Comparison of ENCODE assay signal across 15 cellular contexts in genomic region chr3:126957776-126958637, GRCh38. TPM values are rescaled to one million over a fixed set of nuclear protein-coding genes. Genes with fewer than 3 reads are reported as not detected.
DNase-seq lines count a peak whose midpoint lies in the region; ATAC-seq and TF ChIP-seq lines count a peak whose summit lies in the region.
"Had no signal": no experiment of that assay in that cellular context is flagged by ENCODE, and none has a peak within 500 bp of the region (broad histone marks: within the 10 kb centered on the region; RNA-seq: fewer than 3 reads in every experiment).

No MANE protein-coding gene starts in this region.

- DNase-seq in H9 (no peak), left lung (peak; percentile 24 to 49), sigmoid colon (peak; percentile 50), GM03348 (ENCODE audit: low spot score) (no peak), AG08396 (ENCODE audit: low spot score) (no peak)
- DNase-seq: BE2C; CD8-positive, alpha-beta memory T cell; DND-41; HFFc6; NCI-H1436; NCI-H2081; NCI-H510A treated with DMSO at 0.1 percent for 48 hours had no signal

- H3K36me3 ChIP-seq in BLaER1 (no peaks in the 10 kb centered on the region), left lung (no peaks in the 10 kb centered on the region), sigmoid colon (no peaks in the 10 kb centered on the region)
- H3K36me3 ChIP-seq: BE2C, Peyer's patch had no signal

- peaks cover 22 to 23% of the 10 kb centered on the region in 2 experiments for H3K4me1 Mint-ChIP-seq in H9
- H3K4me1 Mint-ChIP-seq: CD8-positive, alpha-beta memory T cell had no signal

- no peak overlapping the region; the same call in 1 of the 2 replicates for H3K14ac ChIP-seq in H9 (ENCODE audit: insufficient read depth, low read length)

- H3K4ac ChIP-seq in H9 (ENCODE audit: low read depth, low read length), result no peak overlapping the region

- intact Hi-C loops in left lung (cut with DNase I) (no loop called here), sigmoid colon (cut with DNase I) (no loop called here)

- H3K4me3 ChIP-seq in BLaER1, result no peak overlapping the region; the same call in 1 of the 2 replicates
- H3K4me3 ChIP-seq in left lung, result no peak overlapping the region
- H3K4me3 ChIP-seq in sigmoid colon, result no peak overlapping the region
- H3K4me3 ChIP-seq: Peyer's patch had no signal

- H3K18ac ChIP-seq in H9 (ENCODE audit: insufficient read length, low read depth, low read length), result no peak overlapping the region

- TF ChIP-seq POLR2A in sigmoid colon (IDR thresholded peaks at IDR 0.05), result no peak

- no peak overlapping the region for H2AK5ac ChIP-seq in H9 (ENCODE audit: insufficient read length, low read length)

- no CpG with 5 or more reads among the region's 14 CpGs for WGBS in H9 (ENCODE audit: extremely low coverage, insufficient read length, low lambda C conversion rate)
- WGBS in sigmoid colon, 2 donors, result 94% methylated on average over 14 of the region's 14 CpGs

- no peak overlapping the region for H3K56ac ChIP-seq in H9 (ENCODE audit: insufficient read length, low read depth, low read length)

- no peak overlapping the region for H2AFZ ChIP-seq in H9 (ENCODE audit: low read length)

- H3K27me3 Mint-ChIP-seq in H9 (ENCODE audit: low read depth), result no peaks in the 10 kb centered on the region
- H3K27me3 Mint-ChIP-seq: CD8-positive, alpha-beta memory T cell had no signal

- H2BK20ac ChIP-seq in H9 (ENCODE audit: low read depth, low read length, poor library complexity, severe bottlenecking), result no peak overlapping the region

- H3T11ph ChIP-seq in H9 (ENCODE audit: low read length), result no peak overlapping the region

- no peak overlapping the region for H3K4me3 Mint-ChIP-seq in H9
- H3K4me3 Mint-ChIP-seq: CD8-positive, alpha-beta memory T cell; HFFc6 had no signal

- no peaks in the 10 kb centered on the region for H3K9me3 Mint-ChIP-seq in H9
- H3K9me3 Mint-ChIP-seq: CD8-positive, alpha-beta memory T cell; HFFc6 had no signal

- H2BK15ac ChIP-seq in H9 (ENCODE audit: low read depth, low read length), result no peak overlapping the region

- H3K79me2 ChIP-seq in H9 (ENCODE audit: insufficient read depth, low read length), result no peaks in the 10 kb centered on the region

- H3K79me1 ChIP-seq in H9 (ENCODE audit: insufficient read depth, low read depth, low read length, poor library complexity, severe bottlenecking), result no peaks in the 10 kb centered on the region

- H3K27ac Mint-ChIP-seq in H9, result peak overlapping the region in 2 of 3 experiments; percentile 82 to 96; a peak in 4 of 7 replicates

- H4K8ac ChIP-seq in H9 (replicated peaks; ENCODE audit: insufficient read length, low read depth, low read length), result no peak overlapping the region

- no peak overlapping the region for H4K91ac ChIP-seq in H9 (ENCODE audit: insufficient read length, low read depth, low read length)

- H3K9me3 ChIP-seq in BLaER1, result no peaks in the 10 kb centered on the region
- H3K9me3 ChIP-seq in H9 (ENCODE audit: control insufficient read depth, low read depth, low read length), result no peaks in the 10 kb centered on the region
- H3K9me3 ChIP-seq in left lung, result no peaks in the 10 kb centered on the region
- no peaks in the 10 kb centered on the region for H3K9me3 ChIP-seq in sigmoid colon
- H3K9me3 ChIP-seq: BE2C, Peyer's patch had no signal

- H4K5ac ChIP-seq in H9 (ENCODE audit: insufficient read length, low read depth, low read length), result no peak overlapping the region

- H3K27ac ChIP-seq in BLaER1 (peak overlapping the region; percentile 79), H9 (ENCODE audit: insufficient read length, low read depth, low read length) (no peak overlapping the region), left lung (no peak overlapping the region), sigmoid colon (no peak overlapping the region)
- H3K27ac ChIP-seq: Peyer's patch had no signal

- no peak overlapping the region for H2BK120ac ChIP-seq in H9 (ENCODE audit: low read depth, low read length, poor library complexity, severe bottlenecking)

- H3K9ac ChIP-seq in BLaER1 (no peak overlapping the region), H9 (ENCODE audit: extremely low read depth, insufficient read length, low read length) (no peak overlapping the region)

- H3K36me3 Mint-ChIP-seq in H9 (ENCODE audit: insufficient read depth in 1 of 3, low read depth in 3 of 3), result no peaks in the 10 kb centered on the region; a peak in 1 of 7 replicates

- H2BK12ac ChIP-seq in H9 (ENCODE audit: insufficient read length, low read depth, low read length), result no peak overlapping the region

- peaks cover 21% of the 10 kb centered on the region for H4K20me1 ChIP-seq in BLaER1
- H4K20me1 ChIP-seq in H9 (ENCODE audit: control insufficient read depth, insufficient read depth, insufficient read length), result no peaks in the 10 kb centered on the region

- H3K23me2 ChIP-seq in H9 (ENCODE audit: insufficient read length, low read depth, low read length, poor library complexity, severe bottlenecking), result no peaks in the 10 kb centered on the region

- no peak overlapping the region for H3K23ac ChIP-seq in H9 (ENCODE audit: insufficient read length, low read depth, low read length)

- no peak for TF ChIP-seq EP300 in sigmoid colon (IDR thresholded peaks at IDR 0.05)

- no peaks in the 10 kb centered on the region for H3K27me3 ChIP-seq in BLaER1
- no peaks in the 10 kb centered on the region for H3K27me3 ChIP-seq in H9 (ENCODE audit: insufficient read depth, low read length)
- no peaks in the 10 kb centered on the region for H3K27me3 ChIP-seq in left lung
- no peaks in the 10 kb centered on the region for H3K27me3 ChIP-seq in sigmoid colon
- H3K27me3 ChIP-seq: BE2C, Peyer's patch had no signal

- H3K4me2 ChIP-seq in BLaER1 (peak overlapping the region; percentile 92), H9 (ENCODE audit: insufficient read depth, insufficient read length, low read length) (no peak overlapping the region)

- TF ChIP-seq CTCF in H9 (conservative IDR thresholded peaks at IDR 0.05) (no peak), left lung (IDR thresholded peaks at IDR 0.05) (no peak), sigmoid colon (IDR thresholded peaks at IDR 0.05) (no peak)

- no peak overlapping the region for H2BK5ac ChIP-seq in H9 (ENCODE audit: insufficient read length, low read length)

- ATAC-seq in left lung, result no peak
- ATAC-seq in GM18861 (IDR thresholded peaks at IDR 0.05; ENCODE audit: unreplicated experiment), result no peak

- H3K4me1 ChIP-seq in BLaER1 (peaks cover 98% of the 10 kb centered on the region), H9 (ENCODE audit: insufficient read depth, low read length) (no peaks in the 10 kb centered on the region), left lung (peaks cover 7 to 15% of the 10 kb centered on the region in 2 donors), sigmoid colon (peaks cover 0 to 11% (median 2%) of the 10 kb centered on the region in 4 donors)
- H3K4me1 ChIP-seq: Peyer's patch had no signal

RNA-seq across cellular contexts. Expression of gene PLXNA1, which starts 24.9 kb away (rescaled TPM):
- 39.6 and 42.1 TPM in 2 replicates for total RNA-seq in H9 (2021)
- 10 to 100 TPM; 48.8 to 64.6 TPM for total RNA-seq in left lung
- total RNA-seq in sigmoid colon, result 10 to 100 TPM in 2 of 4 donors, 1 to 10 TPM in 2; 7.5 to 29.6 (median 13.0) TPM
- polyA plus RNA-seq in sigmoid colon, result 10 to 100 TPM in 1 of 3 donors, 1 to 10 TPM in 1, under 1 TPM in 1; 0.60 to 15.3 (median 3.5) TPM

Comparison
In these comparisons a context has a peak if more than half of its experiments do, and no peak if none do; other contexts are left out.
1. DNase-seq: peak in left lung (2 of 2) and sigmoid colon (single experiment); none in H9 (single experiment), GM03348 (single experiment) and AG08396 (single experiment).